In genomic region chr13:76980075-76980718, GRCh38 we compare ENCODE assay signal across 8 cellular contexts. TPM values are rescaled to one million over a fixed set of nuclear protein-coding genes. Genes with fewer than 3 reads are reported as not detected.
DNase-seq lines count a peak whose midpoint lies in the region; ATAC-seq and TF ChIP-seq lines count a peak whose summit lies in the region.

No MANE protein-coding gene starts in this region.

- peak overlapping the region; percentile 17 to 50 for H3K4me3 ChIP-seq in cardiac fibroblast (replicated peaks in 1 of 2; ENCODE audit: low read depth in 2 of 2, low read length in 2 of 2)

- ATAC-seq in HG02642 (IDR thresholded peaks at IDR 0.05; ENCODE audit: poor library complexity, unreplicated experiment) (peak; percentile 100), left lobe of liver (peak; percentile 100)

- peak; percentile 66 to 74 for DNase-seq in NCI-H2081 (lab: John Stamatoyannopoulos, UW)
- DNase-seq in NCI-H2081 treated with DMSO at 0.1 percent for 48 hours (lab: John Stamatoyannopoulos, UW), result no peak
- peak; percentile 50 for DNase-seq in NCI-H1105 treated with DMSO at 0.1 percent for 48 hours (lab: John Stamatoyannopoulos, UW)
- DNase-seq in activated CD4-positive, CD25-positive, alpha-beta regulatory T cell treated with anti-CD3 and anti-CD28 coated beads, Interleukin-2, amount 50 U/mL, for 16 hours (ENCODE audit: low read depth, low spot score), result peak; percentile 71
- peak; percentile 53 to 66 for DNase-seq in cardiac fibroblast (ENCODE audit: low read depth in 2 of 2)
- DNase-seq in left lobe of liver (ENCODE audit: low spot score), result peak; percentile 76
- peak; percentile 87 for DNase-seq in stimulated activated CD4-positive, alpha-beta T cell treated with anti-CD3 and anti-CD28 coated beads, Interleukin-4, amount 100 ng/mL, for 24 hours

- TF ChIP-seq CTCF in cardiac fibroblast (IDR thresholded peaks at IDR 0.05; ENCODE audit: low read depth, low read length), result peak; percentile 94

RNA-seq across cellular contexts. Expression of gene CLN5, which starts 11.7 kb away (rescaled TPM):
- total RNA-seq in left lobe of liver, result 24.2 TPM

RNA-seq across cellular contexts. Expression of gene ACOD1, which starts 31.9 kb away (rescaled TPM):
- not detected for total RNA-seq in left lobe of liver

RNA-seq across cellular contexts. Expression of gene FBXL3, which starts 46.8 kb away (rescaled TPM):
- total RNA-seq in left lobe of liver, result 14.3 TPM
